In genomic region chr19:1354496-1355257, GRCh38 we compare ENCODE assay signal across 1 cellular context.
TF ChIP-seq lines count a peak whose summit lies in the region.

No MANE protein-coding gene starts in this region.

TF ChIP-seq in H1, 55 proteins besides CTCF, POLR2A, EP300 and RAD21:
- TF ChIP-seq TEAD4 (IDR thresholded peaks at IDR 0.05; ENCODE audit: low read depth, low read length) (no peak), SP1 (IDR thresholded peaks at IDR 0.05; ENCODE audit: low read depth, low read length) (no peak), ASH2L (IDR thresholded peaks at IDR 0.05; ENCODE audit: low read length) (peak; percentile 2), BRCA1 (IDR thresholded peaks at IDR 0.05; ENCODE audit: low read depth, low read length) (no peak), CBX5 (IDR thresholded peaks at IDR 0.05; ENCODE audit: low read depth, low read length) (no peak), RXRA (IDR thresholded peaks at IDR 0.05; ENCODE audit: insufficient read depth, low read depth, low read length) (no peak), RNF2 (IDR thresholded peaks at IDR 0.05; ENCODE audit: borderline replicate concordance, low read depth, low read length, missing control alignments, poor library complexity, severe bottlenecking) (no peak), ZNF274 (IDR thresholded peaks at IDR 0.05; ENCODE audit: borderline replicate concordance, extremely low read depth, low read length) (no peak), KDM5A (IDR thresholded peaks at IDR 0.05; ENCODE audit: low read length) (no peak), ATF3 (IDR thresholded peaks at IDR 0.05; ENCODE audit: insufficient read depth, low read depth, low read length) (no peak), MAFK (IDR thresholded peaks at IDR 0.05; ENCODE audit: low read depth, low read length) (no peak), SIRT6 (IDR thresholded peaks at IDR 0.05; ENCODE audit: low read length) (no peak), TAF7 (optimal IDR thresholded peaks at IDR 0.05; ENCODE audit: borderline replicate concordance, low read depth, low read length) (no peak), BACH1 (IDR thresholded peaks at IDR 0.05; ENCODE audit: low read length) (peak; percentile 72), SP4 (IDR thresholded peaks at IDR 0.05; ENCODE audit: low read length) (peak; percentile 41; the same call in 1 of the 2 replicates), E2F6 (IDR thresholded peaks at IDR 0.05) (peak; percentile 57; the same call in 1 of the 2 replicates), YY1 (IDR thresholded peaks at IDR 0.05; ENCODE audit: low read depth, low read length) (no peak), TAF1 (IDR thresholded peaks at IDR 0.05; ENCODE audit: low read depth, low read length) (peak; percentile 72), POLR2AphosphoS5 (IDR thresholded peaks at IDR 0.05; ENCODE audit: low read depth, low read length) (no peak), CHD2 (IDR thresholded peaks at IDR 0.05; ENCODE audit: low read length) (no peak), CREB1 (IDR thresholded peaks at IDR 0.05) (no peak; the same call in 1 of the 2 replicates), HDAC2 (IDR thresholded peaks at IDR 0.05; ENCODE audit: borderline replicate concordance in 1 of 2, low read depth in 2 of 2, low read length in 2 of 2) (no peak), CHD1 (IDR thresholded peaks at IDR 0.05; ENCODE audit: low read depth, low read length) (no peak), GABPA (IDR thresholded peaks at IDR 0.05; ENCODE audit: borderline replicate concordance, insufficient read depth, low read length) (no peak), PHF8 (conservative IDR thresholded peaks at IDR 0.05; ENCODE audit: low read depth, low read length) (peak; percentile 51), BCL11A (IDR thresholded peaks at IDR 0.05; ENCODE audit: low read depth in 2 of 2, low read length in 2 of 2) (no peak), TBP (IDR thresholded peaks at IDR 0.05; ENCODE audit: low read depth, low read length) (0 out of 2 replicates have a peak, but pooled peaks have one; percentile 16), SIX5 (IDR thresholded peaks at IDR 0.05; ENCODE audit: low read depth, low read length) (no peak), RBBP5 (IDR thresholded peaks at IDR 0.05; ENCODE audit: borderline replicate concordance, low read depth, low read length) (no peak), MAX (IDR thresholded peaks at IDR 0.05) (peak; percentile 22; the same call in 1 of the 2 replicates), CHD7 (IDR thresholded peaks at IDR 0.05; ENCODE audit: insufficient replicate concordance, low read length) (no peak), KDM1A (IDR thresholded peaks at IDR 0.05; ENCODE audit: borderline replicate concordance, low read length) (no peak), HDAC6 (IDR thresholded peaks at IDR 0.05; ENCODE audit: low read depth, low read length) (no peak), GTF2F1 (IDR thresholded peaks at IDR 0.05; ENCODE audit: borderline replicate concordance, low read depth, low read length) (no peak), NRF1 (IDR thresholded peaks at IDR 0.05; ENCODE audit: low read depth, low read length) (no peak), SRF (IDR thresholded peaks at IDR 0.05; ENCODE audit: low read depth, low read length) (no peak), RFX5 (IDR thresholded peaks at IDR 0.05; ENCODE audit: borderline replicate concordance, low read depth, low read length) (no peak), SP2 (IDR thresholded peaks at IDR 0.05; ENCODE audit: low read length) (no peak)
